In genomic region chr4:36997727-36998126, GRCh38 we compare ENCODE assay signal across 21 cellular contexts.
DNase-seq lines count a peak whose midpoint lies in the region; ATAC-seq, FAIRE-seq and TF ChIP-seq lines count a peak whose summit lies in the region.
"Had no signal": no experiment of that assay in that cellular context is flagged by ENCODE, and none has a peak within 500 bp of the region (broad histone marks: within the 10 kb centered on the region; RNA-seq: fewer than 3 reads in every experiment).

No MANE protein-coding gene starts in this region.

- CTCF ChIA-PET in GM12878 (lab: Yijun Ruan, JAX), result no interaction called here

- H3K4me3 ChIP-seq in GM12878, result no peak overlapping the region
- no peak overlapping the region for H3K4me3 ChIP-seq in upper lobe of right lung
- H3K4me3 ChIP-seq: ascending aorta, testis had no signal

- H3K9ac ChIP-seq in GM12878 (ENCODE audit: control insufficient read depth, insufficient read depth, low read length), result no peak overlapping the region

- no peaks in the 10 kb centered on the region for H4K20me1 ChIP-seq in GM12878 (ENCODE audit: control insufficient read depth, insufficient read depth)

- no peaks in the 10 kb centered on the region for H3K79me2 ChIP-seq in GM12878 (ENCODE audit: control insufficient read depth, insufficient read depth, low read length)

- H3K27me3 ChIP-seq in GM12878 (replicated peaks in 1 of 2; ENCODE audit: control insufficient read depth in 2 of 2, insufficient read depth in 2 of 2, low read length in 1 of 2) (no peaks in the 10 kb centered on the region), upper lobe of right lung (no peaks in the 10 kb centered on the region)
- H3K27me3 ChIP-seq: ascending aorta, foreskin keratinocyte, testis had no signal

- no peak overlapping the region for H3K27ac ChIP-seq in GM12878 (ENCODE audit: control insufficient read depth, insufficient read depth)
- no peak overlapping the region for H3K27ac ChIP-seq in upper lobe of right lung
- H3K27ac ChIP-seq: ascending aorta, foreskin keratinocyte, testis had no signal

- RAD21 ChIA-PET in GM12878 (lab: Charles Lee; ENCODE audit: unreplicated experiment), result interaction anchor here (0.6 kb wide), 1 partner anchor 467 kb away, joined by 3 read pairs; no protein-coding TSS in a partner anchor

- POLR2A ChIA-PET in GM12878 (lab: Charles Lee), result no interaction called here

- H3K4me1 ChIP-seq in GM12878 (ENCODE audit: control insufficient read depth, insufficient read depth, low read length) (no peaks in the 10 kb centered on the region), upper lobe of right lung (no peaks in the 10 kb centered on the region)
- H3K4me1 ChIP-seq: ascending aorta, Caco-2, foreskin keratinocyte, testis had no signal

- DNase-seq in GM12878 (ENCODE audit: low read depth, low spot score) (no peak), upper lobe of right lung (no peak), NCI-H748 (lab: John Stamatoyannopoulos, UW; ENCODE audit: unreplicated experiment) (no peak), GDM1 (lab: John Stamatoyannopoulos, UW) (no peak), pons (ENCODE audit: low spot score) (no peak)
- DNase-seq: activated CD4-positive, alpha-beta T cell treated with anti-CD3 and anti-CD28 coated beads, Interleukin-2, amount 10 ng/mL, durations not matched to agents 7 days and 5 days; activated naive CD4-positive, alpha-beta T cell treated with anti-CD3 and anti-CD28 coated beads, Interleukin-2, amount 10 ng/mL, durations not matched to agents 7 days and 5 days; Caco-2; foreskin keratinocyte; HFFc6; left cardiac atrium; NCI-H1694 treated with DMSO at 0.1 percent for 48 hours; testis had no signal

- no peak overlapping the region for H2AFZ ChIP-seq in GM12878 (ENCODE audit: control insufficient read depth, low read depth, low read length)

- H3K9me3 ChIP-seq in GM12878 (replicated peaks; ENCODE audit: control insufficient read depth, insufficient read depth, low read length) (no peaks in the 10 kb centered on the region), upper lobe of right lung (no peaks in the 10 kb centered on the region)
- H3K9me3 ChIP-seq: ascending aorta, Caco-2, testis had no signal

- intact Hi-C loops in GM12878 (cut with micrococcal nuclease; ENCODE audit: unreplicated experiment) (no loop called here), upper lobe of right lung (cut with DNase I) (no loop called here)

- no peaks in the 10 kb centered on the region for H3K36me3 ChIP-seq in GM12878 (ENCODE audit: control insufficient read depth in 2 of 2, insufficient read depth in 2 of 2, low read length in 1 of 2)
- no peaks in the 10 kb centered on the region for H3K36me3 ChIP-seq in upper lobe of right lung
- H3K36me3 ChIP-seq: ascending aorta had no signal

- WGBS in GM12878 (ENCODE audit: insufficient coverage, insufficient replicate concordance, low lambda C conversion rate, missing lambda C conversion rate), result 14% methylated on average over 3 of the region's 3 CpGs

- no peak for FAIRE-seq in GM12878 (lab: Jason Lieb, UNC)
- FAIRE-seq: colon, GM12892, HTR-8/SVneo, TTC549 had no signal

- TF ChIP-seq CTCF in GM12878 (IDR thresholded peaks at IDR 0.05 in 2 of 3, conservative IDR thresholded peaks at IDR 0.05 in 1 of 3; ENCODE audit: control insufficient read depth in 2 of 3, extremely low read depth in 1 of 3, insufficient read depth in 1 of 3, low read depth in 3 of 3, low read length in 3 of 3) (no peak), upper lobe of right lung (IDR thresholded peaks at IDR 0.05) (no peak)

- no peak for TF ChIP-seq POLR2A in GM12878 (IDR thresholded peaks at IDR 0.05; ENCODE audit: low read depth, low read length)

- SMC1A ChIA-PET in GM12878 (lab: Charles Lee; ENCODE audit: uncharacterized antibody, unreplicated experiment), result interaction anchor here (1.2 kb wide), 2 partner anchors 11 to 19 kb away, joined by 3 read pairs; no protein-coding TSS in a partner anchor

- ATAC-seq in GM18511 (IDR thresholded peaks at IDR 0.05; ENCODE audit: unreplicated experiment) (peak; percentile 71), GM21529 (IDR thresholded peaks at IDR 0.05; ENCODE audit: unreplicated experiment) (peak; percentile 77), HG03520 (IDR thresholded peaks at IDR 0.05; ENCODE audit: unreplicated experiment) (peak; percentile 86), GM12878 (peak; percentile 90), upper lobe of right lung (no peak)
- ATAC-seq: foreskin keratinocyte, left cardiac atrium had no signal

- no TSS peak for BruUV-seq in GM12878 (replicated peaks; lab: Mats Ljungman, UMichigan)

- TF ChIP-seq EP300 in GM12878 (IDR thresholded peaks at IDR 0.05; ENCODE audit: borderline replicate concordance in 1 of 2, control insufficient read depth in 1 of 2, low read depth in 2 of 2, low read length in 2 of 2), result no peak

- in situ Hi-C loops in GM12878 (cut with MboI), result no loop called here

- no peak overlapping the region for H3K4me2 ChIP-seq in GM12878 (ENCODE audit: control insufficient read depth, insufficient read depth)

- TF ChIP-seq RAD21 in GM12878 (IDR thresholded peaks at IDR 0.05; ENCODE audit: insufficient read depth, low read depth, low read length), result no peak

TF ChIP-seq in GM12878, 131 proteins besides CTCF, POLR2A, EP300 and RAD21:
- TF ChIP-seq PML (IDR thresholded peaks at IDR 0.05; ENCODE audit: low read length) (no peak), ATF7 (IDR thresholded peaks at IDR 0.05; ENCODE audit: low read depth) (no peak), ZBED1 (IDR thresholded peaks at IDR 0.05; ENCODE audit: borderline replicate concordance) (no peak), SPI1 (IDR thresholded peaks at IDR 0.05; ENCODE audit: borderline replicate concordance, insufficient read depth, low read depth, low read length) (peak; percentile 74), SIX5 (IDR thresholded peaks at IDR 0.05; ENCODE audit: low read depth, low read length, severe bottlenecking) (no peak), SMC3 (IDR thresholded peaks at IDR 0.05; ENCODE audit: borderline replicate concordance, low read length) (no peak)
